Comparison of ENCODE assay signal across 28 cellular contexts in genomic region chr22:41057076-41057475, GRCh38.
"Had no signal": no experiment of that assay in that cellular context is flagged by ENCODE, and none has a peak within 500 bp of the region (broad histone marks: within the 10 kb centered on the region; RNA-seq: fewer than 3 reads in every experiment).

No MANE protein-coding gene starts in this region.

- DNase-seq: effector memory CD8-positive, alpha-beta T cell; erythroblast; esophagus squamous epithelium; foreskin melanocyte; glutamatergic neuron; heart right ventricle; hippocampal formation; left cardiac atrium; left lung; mesendoderm; midbrain; naive thymus-derived CD4-positive, alpha-beta T cell; nucleus accumbens; stimulated activated CD4-positive, alpha-beta T cell treated with anti-CD3 and anti-CD28 coated beads, Interleukin-12 subunit alpha, Interleukin-12 subunit beta, amount 100 ng/mL, for 4 hours; stimulated activated CD4-positive, alpha-beta T cell treated with anti-CD3 and anti-CD28 coated beads, Interleukin-1b, Interleukin-23, amount 100 ng/mL, for 48 hours; stimulated activated CD4-positive, alpha-beta T cell treated with anti-CD3 and anti-CD28 coated beads, Interleukin-4, amount 100 ng/mL, for 1 hour; stimulated activated CD8-positive, alpha-beta memory T cell treated with anti-CD3 and anti-CD28 coated beads, Interleukin-4, amount 100 ng/mL, for 48 hours; stimulated activated naive CD4-positive, alpha-beta T cell; stimulated activated naive CD8-positive, alpha-beta T cell treated with anti-CD3 and anti-CD28 coated beads, Interleukin-15, amount 100 ng/mL, for 72 hours; thyroid gland; trophoblast cell had no signal

- H3K9me3 ChIP-seq: esophagus squamous epithelium, heart right ventricle, left lung, prostate gland, right atrium auricular region, suprapubic skin, thyroid gland had no signal

- H3K27me3 ChIP-seq: esophagus squamous epithelium, heart right ventricle, left lung, right atrium auricular region, suprapubic skin, thyroid gland had no signal

- H3K27ac Mint-ChIP-seq: effector memory CD8-positive, alpha-beta T cell; naive thymus-derived CD4-positive, alpha-beta T cell; nephron; stimulated activated naive CD8-positive, alpha-beta T cell treated with anti-CD3 and anti-CD28 coated beads, Interleukin-15, amount 100 ng/mL, for 72 hours had no signal

- H3K27ac ChIP-seq: coronary artery, esophagus squamous epithelium, heart right ventricle, left lung, prostate gland, right atrium auricular region, suprapubic skin, thyroid gland had no signal

- H3K36me3 ChIP-seq: esophagus squamous epithelium, heart right ventricle, left lung, prostate gland, right atrium auricular region, suprapubic skin, thyroid gland had no signal

- ATAC-seq: effector memory CD8-positive, alpha-beta T cell; heart right ventricle; left cardiac atrium; left lung; naive thymus-derived CD4-positive, alpha-beta T cell; sciatic nerve; stimulated activated naive CD8-positive, alpha-beta T cell treated with anti-CD3 and anti-CD28 coated beads, Interleukin-15, amount 100 ng/mL, for 72 hours had no signal

- H3K4me1 Mint-ChIP-seq: stimulated activated naive CD8-positive, alpha-beta T cell treated with anti-CD3 and anti-CD28 coated beads, Interleukin-15, amount 100 ng/mL, for 72 hours had no signal

- H3K4me3 Mint-ChIP-seq: effector memory CD8-positive, alpha-beta T cell; naive thymus-derived CD4-positive, alpha-beta T cell; nephron; stimulated activated naive CD8-positive, alpha-beta T cell treated with anti-CD3 and anti-CD28 coated beads, Interleukin-15, amount 100 ng/mL, for 72 hours had no signal

- H3K4me3 ChIP-seq: coronary artery, esophagus squamous epithelium, heart right ventricle, left lung, prostate gland, right atrium auricular region, smooth muscle cell, suprapubic skin, thyroid gland had no signal

- H3K9me3 Mint-ChIP-seq: effector memory CD8-positive, alpha-beta T cell; naive thymus-derived CD4-positive, alpha-beta T cell; nephron; stimulated activated naive CD8-positive, alpha-beta T cell treated with anti-CD3 and anti-CD28 coated beads, Interleukin-15, amount 100 ng/mL, for 72 hours had no signal

- H3K4me1 ChIP-seq: heart right ventricle, left lung, prostate gland, right atrium auricular region had no signal

- H3K27me3 Mint-ChIP-seq: effector memory CD8-positive, alpha-beta T cell; naive thymus-derived CD4-positive, alpha-beta T cell; stimulated activated naive CD8-positive, alpha-beta T cell treated with anti-CD3 and anti-CD28 coated beads, Interleukin-15, amount 100 ng/mL, for 72 hours had no signal

- H3K36me3 Mint-ChIP-seq: naive thymus-derived CD4-positive, alpha-beta T cell had no signal
